ENCODE assay signal across 13 cellular contexts in genomic region chr1:32361308-32361673, GRCh38. TPM values are rescaled to one million over a fixed set of nuclear protein-coding genes. Genes with fewer than 3 reads are reported as not detected.
DNase-seq lines count a peak whose midpoint lies in the region; ATAC-seq, FAIRE-seq and TF ChIP-seq lines count a peak whose summit lies in the region.
"Had no signal": no experiment of that assay in that cellular context is flagged by ENCODE, and none has a peak within 500 bp of the region (broad histone marks: within the 10 kb centered on the region; RNA-seq: fewer than 3 reads in every experiment).

No MANE protein-coding gene starts in this region.

- no peak overlapping the region for H3K14ac ChIP-seq in H9 (ENCODE audit: insufficient read depth, low read length)

- intact Hi-C loops in testis (cut with DNase I; ENCODE audit: low total_unique reads) = no loop called here
- intact Hi-C loops in activated naive CD4-positive, alpha-beta T cell treated with anti-CD3 and anti-CD28 coated beads for 36 hours (cut with micrococcal nuclease) = loop anchor here (5.0 kb wide), 1 partner anchor 144 kb away; no protein-coding TSS in a partner anchor

- no peak overlapping the region for H3K56ac ChIP-seq in H9 (ENCODE audit: insufficient read length, low read depth, low read length)

- H3T11ph ChIP-seq in H9 (ENCODE audit: low read length) = no peak overlapping the region

- no peaks in the 10 kb centered on the region for H4K20me1 ChIP-seq in H9 (ENCODE audit: control insufficient read depth, insufficient read depth, insufficient read length)

- H2BK12ac ChIP-seq in H9 (ENCODE audit: insufficient read length, low read depth, low read length) = no peak overlapping the region

- no peak overlapping the region for H3K18ac ChIP-seq in H9 (ENCODE audit: insufficient read length, low read depth, low read length)

- H2BK120ac ChIP-seq in H9 (ENCODE audit: low read depth, low read length, poor library complexity, severe bottlenecking) = no peak overlapping the region

- H3K9me3 ChIP-seq in H9 (ENCODE audit: control insufficient read depth, low read depth, low read length) (no peaks in the 10 kb centered on the region), testis (no peaks in the 10 kb centered on the region)

- no peak for TF ChIP-seq POLR2A in testis (IDR thresholded peaks at IDR 0.05)
- TF ChIP-seq POLR2A in GM12892 (IDR thresholded peaks at IDR 0.05; ENCODE audit: low read depth, low read length) = no peak; the same call in 1 of the 2 replicates

- H3K9ac ChIP-seq in H9 (ENCODE audit: extremely low read depth, insufficient read length, low read length) = no peak overlapping the region

- H2AFZ ChIP-seq in H9 (ENCODE audit: low read length) = no peak overlapping the region

- ATAC-seq in central memory CD8-positive, alpha-beta T cell (replicated peaks; ENCODE audit: extremely low read depth, poor library complexity, severe bottlenecking) = no peak

- no peak overlapping the region for H3K4me2 ChIP-seq in H9 (ENCODE audit: insufficient read depth, insufficient read length, low read length)

- H3K23ac ChIP-seq in H9 (ENCODE audit: insufficient read length, low read depth, low read length) = no peak overlapping the region

- no peak overlapping the region for H2BK15ac ChIP-seq in H9 (ENCODE audit: low read depth, low read length)

- H3K79me1 ChIP-seq in H9 (ENCODE audit: insufficient read depth, low read depth, low read length, poor library complexity, severe bottlenecking) = no peaks in the 10 kb centered on the region

- FAIRE-seq in GM12892 (lab: Jason Lieb, UNC) = no peak
- FAIRE-seq: GM19239 had no signal

- no CpG with 5 or more reads among the region's 35 CpGs for WGBS in H9 (ENCODE audit: extremely low coverage, insufficient read length, low lambda C conversion rate)
- whole genome bisulfite sequencing in testis, 2 donors = 19 to 38% methylated on average over 10 to 35 of the region's 35 CpGs

- CTCF ChIA-PET in activated naive CD4-positive, alpha-beta T cell treated with anti-CD3 and anti-CD28 coated beads for 36 hours (lab: Charles Lee) = interaction anchor here (0.6 kb wide), 1 partner anchor 166 kb away, joined by 3 read pairs; no protein-coding TSS in a partner anchor

- peaks cover 8 to 12% of the 10 kb centered on the region in 2 experiments for H3K4me1 Mint-ChIP-seq in H9
- H3K4me1 Mint-ChIP-seq in central memory CD8-positive, alpha-beta T cell = peaks cover 22% of the 10 kb centered on the region
- H3K4me1 Mint-ChIP-seq in mesothelial cell of epicardium = peaks cover 14% of the 10 kb centered on the region
- H3K4me1 Mint-ChIP-seq in activated naive CD4-positive, alpha-beta T cell treated with anti-CD3 and anti-CD28 coated beads for 36 hours (ENCODE audit: low read depth) = peaks cover 21% of the 10 kb centered on the region

- no peak for TF ChIP-seq CTCF in H9 (conservative IDR thresholded peaks at IDR 0.05)
- TF ChIP-seq CTCF in mesothelial cell of epicardium (IDR thresholded peaks at IDR 0.05; ENCODE audit: unreplicated experiment) = no peak
- TF ChIP-seq CTCF in testis (IDR thresholded peaks at IDR 0.05) = no peak

- H3K27me3 Mint-ChIP-seq in H9 (ENCODE audit: low read depth) = peaks cover 24% of the 10 kb centered on the region
- H3K27me3 Mint-ChIP-seq in central memory CD8-positive, alpha-beta T cell = peaks cover 10% of the 10 kb centered on the region
- H3K27me3 Mint-ChIP-seq in mesothelial cell of epicardium (ENCODE audit: low read depth) = no peaks in the 10 kb centered on the region
- no peaks in the 10 kb centered on the region for H3K27me3 Mint-ChIP-seq in activated naive CD4-positive, alpha-beta T cell treated with anti-CD3 and anti-CD28 coated beads for 36 hours (ENCODE audit: low read depth)

- peak overlapping the region in 1 of 2 experiments; percentile 17; a peak in 1 of 5 replicates for H3K4me3 Mint-ChIP-seq in H9
- peak overlapping the region; percentile 78 for H3K4me3 Mint-ChIP-seq in central memory CD8-positive, alpha-beta T cell
- peak overlapping the region; percentile 26 for H3K4me3 Mint-ChIP-seq in mesothelial cell of epicardium
- H3K4me3 Mint-ChIP-seq in activated naive CD4-positive, alpha-beta T cell treated with anti-CD3 and anti-CD28 coated beads for 36 hours = no peak overlapping the region

- H3K4me3 ChIP-seq in testis = peak overlapping the region; percentile 37 to 55

- H3K23me2 ChIP-seq in H9 (ENCODE audit: insufficient read length, low read depth, low read length, poor library complexity, severe bottlenecking) = peaks cover 12% of the 10 kb centered on the region

- H3K9me3 Mint-ChIP-seq in H9 = no peaks in the 10 kb centered on the region
- no peaks in the 10 kb centered on the region for H3K9me3 Mint-ChIP-seq in central memory CD8-positive, alpha-beta T cell
- H3K9me3 Mint-ChIP-seq in mesothelial cell of epicardium = no peaks in the 10 kb centered on the region
- H3K9me3 Mint-ChIP-seq in activated naive CD4-positive, alpha-beta T cell treated with anti-CD3 and anti-CD28 coated beads for 36 hours = no peaks in the 10 kb centered on the region
- H3K9me3 Mint-ChIP-seq: activated T-helper 1 cell treated with anti-CD3 and anti-CD28 coated beads, Interleukin-12 subunit alpha, Interleukin-12 subunit beta, Interleukin-2, Interleukin-4 antibody, amounts not matched to agents 30 ng/mL and 10 ng/mL and 1 ng/mL, durations not matched to agents 14 hours and 24 hours and 36 hours; naive thymus-derived CD4-positive, alpha-beta T cell had no signal

- H4K91ac ChIP-seq in H9 (ENCODE audit: insufficient read length, low read depth, low read length) = no peak overlapping the region

- H3K36me3 Mint-ChIP-seq in H9 (ENCODE audit: insufficient read depth in 1 of 3, low read depth in 3 of 3) (peaks cover 10 to 41% (median 32%) of the 10 kb centered on the region in 3 experiments), mesothelial cell of epicardium (peaks cover 4% of the 10 kb centered on the region)
- H3K36me3 Mint-ChIP-seq in central memory CD8-positive, alpha-beta T cell (ENCODE audit: insufficient read depth) = peaks cover 10% of the 10 kb centered on the region
- H3K36me3 Mint-ChIP-seq in activated naive CD4-positive, alpha-beta T cell treated with anti-CD3 and anti-CD28 coated beads for 36 hours (ENCODE audit: low read depth) = peaks cover 12% of the 10 kb centered on the region

- no peaks in the 10 kb centered on the region; the same call in 1 of the 2 replicates for H3K27me3 ChIP-seq in H9 (ENCODE audit: insufficient read depth, low read length)
- no peaks in the 10 kb centered on the region for H3K27me3 ChIP-seq in testis

- H4K8ac ChIP-seq in H9 (replicated peaks; ENCODE audit: insufficient read length, low read depth, low read length) = no peak overlapping the region

- H3K4ac ChIP-seq in H9 (ENCODE audit: low read depth, low read length) = no peak overlapping the region

- H3K27ac ChIP-seq in H9 (ENCODE audit: insufficient read length, low read depth, low read length) (no peak overlapping the region), testis (peak overlapping the region; percentile 84 to 94)

- no peak overlapping the region for H4K5ac ChIP-seq in H9 (ENCODE audit: insufficient read length, low read depth, low read length)

- H3K4me1 ChIP-seq in H9 (ENCODE audit: insufficient read depth, low read length) (no peaks in the 10 kb centered on the region), testis (peaks cover 33% of the 10 kb centered on the region)

- DNase-seq in H9 = peak; percentile 50
- DNase-seq in central memory CD8-positive, alpha-beta T cell (ENCODE audit: low spot score in 2 of 2) = no peak
- no peak for DNase-seq in mesothelial cell of epicardium (ENCODE audit: low spot score in 2 of 2, unreplicated experiment in 2 of 2)
- DNase-seq in testis = peak; percentile 80
- DNase-seq in GM12892 (ENCODE audit: insufficient read length) = no peak
- DNase-seq in activated naive CD4-positive, alpha-beta T cell treated with anti-CD3 and anti-CD28 coated beads for 36 hours = no peak
- DNase-seq in NOMO-1 treated with DMSO at 0.1 percent for 48 hours (lab: John Stamatoyannopoulos, UW; ENCODE audit: unreplicated experiment) = no peak
- DNase-seq: activated CD4-positive, alpha-beta T cell treated with anti-CD3 and anti-CD28 coated beads for 4 hours; HCEC 1CT; NK-92 treated with Interleukin-12 subunit alpha and Interleukin-12 subunit beta, amount 100 ng/mL, for 24 hours had no signal

- H2BK20ac ChIP-seq in H9 (ENCODE audit: low read depth, low read length, poor library complexity, severe bottlenecking) = no peak overlapping the region

- no peak overlapping the region for H2BK5ac ChIP-seq in H9 (ENCODE audit: insufficient read length, low read length)

- no peaks in the 10 kb centered on the region for H3K36me3 ChIP-seq in testis (ENCODE audit: low read depth, missing control alignments)

- no peak overlapping the region for H2AK5ac ChIP-seq in H9 (ENCODE audit: insufficient read length, low read length)

- no peaks in the 10 kb centered on the region for H3K79me2 ChIP-seq in H9 (ENCODE audit: insufficient read depth, low read length)

- H3K27ac Mint-ChIP-seq in H9 (no peak overlapping the region), mesothelial cell of epicardium (no peak overlapping the region)
- H3K27ac Mint-ChIP-seq in central memory CD8-positive, alpha-beta T cell (ENCODE audit: low read depth) = peak overlapping the region; percentile 73
- no peak overlapping the region for H3K27ac Mint-ChIP-seq in activated naive CD4-positive, alpha-beta T cell treated with anti-CD3 and anti-CD28 coated beads for 36 hours
- H3K27ac Mint-ChIP-seq: activated T-helper 1 cell treated with anti-CD3 and anti-CD28 coated beads, Interleukin-12 subunit alpha, Interleukin-12 subunit beta, Interleukin-2, Interleukin-4 antibody, amounts not matched to agents 30 ng/mL and 10 ng/mL and 1 ng/mL, durations not matched to agents 14 hours and 24 hours and 36 hours had no signal

RNA-seq across cellular contexts. Expression of gene FAM229A, which starts 1.0 kb away (rescaled TPM):
- 5.6 and 8.3 TPM in 2 replicates for total RNA-seq in H9 (2021)
- 12.5 to 12.9 TPM (median 12.5 TPM) in 3 replicates for total RNA-seq in mesothelial cell of epicardium
- 100 to 1,000 TPM; 103 to 194 TPM for total RNA-seq in testis
- polyA plus RNA-seq in testis (ENCODE audit: insufficient read depth, low read depth, low replicate concordance) = 71.5 TPM
- polyA plus RNA-seq in GM12892 (2012; ENCODE audit: missing spikeins) = 1.1 TPM
- total RNA-seq in activated naive CD4-positive, alpha-beta T cell treated with anti-CD3 and anti-CD28 coated beads for 36 hours = 1 to 10 TPM; 2.1 to 3.4 TPM

RNA-seq across cellular contexts. Expression of gene TSSK3, which starts 1.0 kb away (rescaled TPM):
- total RNA-seq in H9 (2021) = 1.6 and 2.1 TPM in 2 replicates
- 6.6 to 8.1 TPM (median 7.8 TPM) in 3 replicates for total RNA-seq in mesothelial cell of epicardium
- 10 to 100 TPM; 25.7 to 72.9 TPM for total RNA-seq in testis
- 55.6 TPM for polyA plus RNA-seq in testis (ENCODE audit: insufficient read depth, low read depth, low replicate concordance)
- polyA plus RNA-seq in GM12892 (2012; ENCODE audit: missing spikeins) = 3.9 TPM
- total RNA-seq in activated naive CD4-positive, alpha-beta T cell treated with anti-CD3 and anti-CD28 coated beads for 36 hours = 1 to 10 TPM in 1 of 2 experiments, under 1 TPM in 1; 0.84 to 1.9 TPM

RNA-seq across cellular contexts. Expression of gene MARCKSL1, which starts 25.3 kb away (rescaled TPM):
- total RNA-seq in H9 (2021) (457 and 470 TPM in 2 replicates), mesothelial cell of epicardium (487 to 496 TPM (median 495 TPM) in 3 replicates), testis (100 to 1,000 TPM; 288 to 312 TPM)
- 326 TPM for polyA plus RNA-seq in testis (ENCODE audit: insufficient read depth, low read depth, low replicate concordance)
- polyA plus RNA-seq in GM12892 (2012; ENCODE audit: missing spikeins) = 101 TPM
- 10 to 100 TPM; 14.4 to 15.9 TPM for total RNA-seq in activated naive CD4-positive, alpha-beta T cell treated with anti-CD3 and anti-CD28 coated beads for 36 hours

RNA-seq across cellular contexts. Expression of gene BSDC1, which starts 33.0 kb away (rescaled TPM):
- total RNA-seq in H9 (2021) = 50.7 and 52.6 TPM in 2 replicates
- 73.4 to 74.8 TPM (median 74.6 TPM) in 3 replicates for total RNA-seq in mesothelial cell of epicardium
- total RNA-seq in testis = 100 to 1,000 TPM; 160 to 234 TPM
- 130 TPM for polyA plus RNA-seq in testis (ENCODE audit: insufficient read depth, low read depth, low replicate concordance)
- 25.0 TPM for polyA plus RNA-seq in GM12892 (2012; ENCODE audit: missing spikeins)
- total RNA-seq in activated naive CD4-positive, alpha-beta T cell treated with anti-CD3 and anti-CD28 coated beads for 36 hours = 10 to 100 TPM; 35.2 to 38.3 TPM

Comparison
In these comparisons a context has a peak if more than half of its experiments do, and no peak if none do; other contexts are left out.
1. DNase-seq: peak in H9 (single experiment) and testis (single experiment); none in central memory CD8-positive, alpha-beta T cell (0 of 2), mesothelial cell of epicardium (0 of 2), GM12892 (single experiment), activated naive CD4-positive, alpha-beta T cell treated with anti-CD3 and anti-CD28 coated beads for 36 hours (single experiment) and NOMO-1 treated with DMSO at 0.1 percent for 48 hours (single experiment).
2. RNA of gene MARCKSL1, which starts 25.3 kb away (total RNA-seq): 487 to 496 TPM in mesothelial cell of epicardium, 457 to 470 TPM in H9 and 288 to 312 TPM in testis; 14.4 to 15.9 TPM in activated naive CD4-positive, alpha-beta T cell treated with anti-CD3 and anti-CD28 coated beads for 36 hours; every median in the first group is over 10 times any median in the second.